24 cellular contexts compared by ENCODE assay signal in the genomic region with DNA sequence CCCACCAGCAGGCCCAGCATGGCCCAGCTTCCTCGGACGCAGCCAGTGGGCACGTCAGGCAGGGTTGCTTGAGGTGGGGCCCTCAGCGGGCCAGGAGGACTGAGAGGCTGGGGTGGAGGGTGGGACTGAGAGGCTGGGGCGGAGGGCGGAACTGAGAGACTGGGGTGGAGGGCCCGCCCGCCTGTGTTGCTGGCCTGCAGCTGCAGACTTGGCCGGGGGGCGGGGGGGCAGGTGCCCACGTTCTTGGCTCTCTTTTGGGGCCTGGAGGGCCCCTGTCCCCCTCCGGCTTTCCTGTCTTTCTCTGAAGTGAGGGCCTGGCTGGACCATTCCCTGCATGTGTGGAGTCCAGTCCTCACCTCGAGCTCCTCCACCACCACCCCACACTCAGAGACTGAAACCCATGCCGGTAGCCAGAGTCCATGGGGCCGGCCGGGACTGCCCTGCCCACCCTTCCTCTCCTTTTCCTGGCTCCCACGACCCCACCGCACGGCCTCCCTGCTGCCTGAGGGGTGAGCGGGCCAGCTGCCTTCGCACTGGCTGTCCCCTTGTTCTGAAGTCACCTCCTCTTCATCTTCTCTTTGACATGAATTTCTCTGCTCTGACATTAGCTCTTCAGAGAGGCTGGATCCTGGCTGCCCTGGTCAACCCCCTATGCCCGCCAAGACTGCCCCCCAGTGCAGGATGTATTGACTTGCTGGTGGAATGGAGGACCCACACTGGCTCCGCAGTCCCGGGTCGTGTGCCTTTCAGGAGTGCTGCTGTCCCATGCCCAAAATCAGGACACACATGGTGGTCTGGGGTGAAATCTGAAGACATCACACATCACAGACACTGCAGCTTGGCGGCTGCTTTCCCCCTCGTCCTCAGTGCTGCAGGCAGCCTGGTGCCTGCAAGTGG. TPM values are rescaled to one million over a fixed set of nuclear protein-coding genes. Genes with fewer than 3 reads are reported as not detected.
DNase-seq lines count a peak whose midpoint lies in the region; ATAC-seq and TF ChIP-seq lines count a peak whose summit lies in the region.
"Had no signal": no experiment of that assay in that cellular context is flagged by ENCODE, and none has a peak within 500 bp of the region (broad histone marks: within the 10 kb centered on the region; RNA-seq: fewer than 3 reads in every experiment).

No MANE protein-coding gene starts in this region.

- H3K9ac ChIP-seq in H9 (ENCODE audit: extremely low read depth, insufficient read length, low read length), result no peak overlapping the region

- H3K4me1 ChIP-seq in H9 (ENCODE audit: insufficient read depth, low read length) (no peaks in the 10 kb centered on the region), sigmoid colon (peaks cover 0 to 7% (median 3%) of the 10 kb centered on the region in 4 donors)
- H3K4me1 ChIP-seq: heart right ventricle, prostate gland had no signal

- no peak overlapping the region for H3T11ph ChIP-seq in H9 (ENCODE audit: low read length)

- intact Hi-C loops in sigmoid colon (cut with DNase I), result no loop called here

- no peak overlapping the region for H2BK15ac ChIP-seq in H9 (ENCODE audit: low read depth, low read length)

- H2BK120ac ChIP-seq in H9 (ENCODE audit: low read depth, low read length, poor library complexity, severe bottlenecking), result no peak overlapping the region

- H3K27ac Mint-ChIP-seq in H9 (peak overlapping the region in 2 of 3 experiments; percentile 25 to 83; a peak in 2 of 7 replicates), glutamatergic neuron (ENCODE audit: unreplicated experiment) (no peak overlapping the region)
- H3K27ac Mint-ChIP-seq: nephron had no signal

- TF ChIP-seq CTCF in H9 (conservative IDR thresholded peaks at IDR 0.05) (no peak), glutamatergic neuron (IDR thresholded peaks at IDR 0.05; ENCODE audit: partially characterized antibody, unreplicated experiment) (no peak), sigmoid colon (IDR thresholded peaks at IDR 0.05) (no peak), brain microvascular endothelial cell (IDR thresholded peaks at IDR 0.05; ENCODE audit: low read depth, low read length, missing control alignments) (no peak)

- no peaks in the 10 kb centered on the region for H3K79me1 ChIP-seq in H9 (ENCODE audit: insufficient read depth, low read depth, low read length, poor library complexity, severe bottlenecking)

- no peak overlapping the region for H2AFZ ChIP-seq in H9 (ENCODE audit: low read length)
- H2AFZ ChIP-seq: PC-9 had no signal

- peaks cover 10% of the 10 kb centered on the region; the same call in 1 of the 2 replicates for H3K27me3 ChIP-seq in H9 (ENCODE audit: insufficient read depth, low read length)
- peaks cover 25 to 97% (median 61%) of the 10 kb centered on the region in 3 donors for H3K27me3 ChIP-seq in sigmoid colon
- peaks cover 20% of the 10 kb centered on the region for H3K27me3 ChIP-seq in brain microvascular endothelial cell (replicated peaks)

- H3K4me3 ChIP-seq in sigmoid colon (no peak overlapping the region), brain microvascular endothelial cell (ENCODE audit: low read depth, low read length) (no peak overlapping the region)
- H3K4me3 ChIP-seq: heart right ventricle, PC-9, prostate gland, uterus had no signal

- DNase-seq in activated T-cell treated with anti-CD3 and anti-CD28 coated beads, Interleukin-2, amount 50 U/mL, for 1 hour, result peak; percentile 10
- DNase-seq in activated T-cell treated with anti-CD3 and anti-CD28 coated beads, Interleukin-2, amount 50 U/mL, for 4 hours, result no peak
- peak; percentile 30 for DNase-seq in H9
- DNase-seq in glutamatergic neuron, result peak; percentile 18
- peak; percentile 40 for DNase-seq in sigmoid colon
- DNase-seq in erythroblast (lab: John Stamatoyannopoulos, UW), result no peak
- DNase-seq in NCI-H1930 (lab: John Stamatoyannopoulos, UW), result no peak
- no peak for DNase-seq in brain microvascular endothelial cell
- DNase-seq: ACHN; cerebellar nuclear complex; DMS 273 treated with DMSO at 0.1 percent for 48 hours; HCEC 1CT; heart right ventricle; NCI-H1694 treated with DMSO at 0.1 percent for 48 hours; PC-9; stimulated activated CD4-positive, alpha-beta T cell treated with anti-CD3 and anti-CD28 coated beads, Interleukin-4, amount 100 ng/mL, for 4 hours had no signal

- H3K79me2 ChIP-seq in H9 (ENCODE audit: insufficient read depth, low read length), result no peaks in the 10 kb centered on the region

- peaks cover 4% of the 10 kb centered on the region for H3K4me1 Mint-ChIP-seq in activated T-cell treated with anti-CD3 and anti-CD28 coated beads, Interleukin-2, amount 50 U/mL, for 4 hours (ENCODE audit: low read depth)
- H3K4me1 Mint-ChIP-seq in H9, result peaks cover 0 to 2% of the 10 kb centered on the region in 2 experiments; a peak in 1 of 4 replicates
- H3K4me1 Mint-ChIP-seq in glutamatergic neuron (ENCODE audit: low read depth, unreplicated experiment), result peaks cover 7% of the 10 kb centered on the region
- H3K4me1 Mint-ChIP-seq: nephron had no signal

- no peaks in the 10 kb centered on the region for H4K20me1 ChIP-seq in H9 (ENCODE audit: control insufficient read depth, insufficient read depth, insufficient read length)

- no peak overlapping the region for H3K18ac ChIP-seq in H9 (ENCODE audit: insufficient read length, low read depth, low read length)

- no peak overlapping the region for H2AK5ac ChIP-seq in H9 (ENCODE audit: insufficient read length, low read length)

- peaks cover 67% of the 10 kb centered on the region for H3K27me3 Mint-ChIP-seq in activated T-cell treated with anti-CD3 and anti-CD28 coated beads, Interleukin-2, amount 50 U/mL, for 4 hours (ENCODE audit: low read depth)
- H3K27me3 Mint-ChIP-seq in H9 (ENCODE audit: low read depth) (peaks cover 28% of the 10 kb centered on the region), glutamatergic neuron (ENCODE audit: unreplicated experiment) (peaks cover 21% of the 10 kb centered on the region)

- H2BK5ac ChIP-seq in H9 (ENCODE audit: insufficient read length, low read length), result no peak overlapping the region

- WGBS in H9 (ENCODE audit: extremely low coverage, insufficient read length, low lambda C conversion rate), result no CpG with 5 or more reads among the region's 27 CpGs
- 62 to 68% methylated on average over 27 of the region's 27 CpGs for WGBS in sigmoid colon, 2 donors

- H3K23me2 ChIP-seq in H9 (ENCODE audit: insufficient read length, low read depth, low read length, poor library complexity, severe bottlenecking), result peaks cover 2% of the 10 kb centered on the region

- no peak for TF ChIP-seq POLR2A in sigmoid colon (IDR thresholded peaks at IDR 0.05)
- TF ChIP-seq POLR2A in erythroblast (IDR thresholded peaks at IDR 0.05; ENCODE audit: low read length), result no peak

- H3K36me3 Mint-ChIP-seq in activated T-cell treated with anti-CD3 and anti-CD28 coated beads, Interleukin-2, amount 50 U/mL, for 4 hours (ENCODE audit: insufficient read depth), result no peaks in the 10 kb centered on the region
- H3K36me3 Mint-ChIP-seq in H9 (ENCODE audit: insufficient read depth in 1 of 3, low read depth in 3 of 3), result no peaks in the 10 kb centered on the region; a peak in 1 of 7 replicates
- H3K36me3 Mint-ChIP-seq in glutamatergic neuron (ENCODE audit: unreplicated experiment), result no peaks in the 10 kb centered on the region

- H3K9me3 Mint-ChIP-seq in activated T-cell treated with anti-CD3 and anti-CD28 coated beads, Interleukin-2, amount 50 U/mL, for 4 hours, result no peaks in the 10 kb centered on the region
- H3K9me3 Mint-ChIP-seq in H9, result no peaks in the 10 kb centered on the region; a peak in 1 of 5 replicates
- H3K9me3 Mint-ChIP-seq in glutamatergic neuron (ENCODE audit: unreplicated experiment), result peaks cover 15% of the 10 kb centered on the region

- H3K27ac ChIP-seq in H9 (ENCODE audit: insufficient read length, low read depth, low read length) (no peak overlapping the region), sigmoid colon (no peak overlapping the region), brain microvascular endothelial cell (no peak overlapping the region)
- H3K27ac ChIP-seq: C4-2B, heart right ventricle, PC-9, prostate gland, uterus had no signal

- no peaks in the 10 kb centered on the region for H3K36me3 ChIP-seq in sigmoid colon
- no peaks in the 10 kb centered on the region for H3K36me3 ChIP-seq in brain microvascular endothelial cell (replicated peaks)
- H3K36me3 ChIP-seq: heart right ventricle, prostate gland, uterus had no signal

- in situ Hi-C loops in brain microvascular endothelial cell (cut with HindIII; ENCODE audit: low pct_ligation_motif_present, low sequenced_read_pairs), result no loop called here

- H3K4me3 Mint-ChIP-seq in activated T-cell treated with anti-CD3 and anti-CD28 coated beads, Interleukin-2, amount 50 U/mL, for 4 hours, result no peak overlapping the region
- no peak overlapping the region for H3K4me3 Mint-ChIP-seq in H9
- no peak overlapping the region for H3K4me3 Mint-ChIP-seq in glutamatergic neuron (ENCODE audit: unreplicated experiment)
- H3K4me3 Mint-ChIP-seq: nephron had no signal

- H3K9me3 ChIP-seq in H9 (ENCODE audit: control insufficient read depth, low read depth, low read length) (no peaks in the 10 kb centered on the region), sigmoid colon (no peaks in the 10 kb centered on the region)
- H3K9me3 ChIP-seq: heart right ventricle, prostate gland, uterus had no signal

- H2BK20ac ChIP-seq in H9 (ENCODE audit: low read depth, low read length, poor library complexity, severe bottlenecking), result no peak overlapping the region

- no peak for ATAC-seq in activated T-cell treated with anti-CD3 and anti-CD28 coated beads, Interleukin-2, amount 50 U/mL, for 4 hours
- ATAC-seq: activated CD4-positive, CD25-positive, alpha-beta regulatory T cell treated with anti-CD3 and anti-CD28 coated beads, Interleukin-2, amount 50 U/mL, for 24 hours had no signal

- no peak overlapping the region for H2BK12ac ChIP-seq in H9 (ENCODE audit: insufficient read length, low read depth, low read length)

- H3K56ac ChIP-seq in H9 (ENCODE audit: insufficient read length, low read depth, low read length), result no peak overlapping the region

- H4K8ac ChIP-seq in H9 (replicated peaks; ENCODE audit: insufficient read length, low read depth, low read length), result no peak overlapping the region

- H3K23ac ChIP-seq in H9 (ENCODE audit: insufficient read length, low read depth, low read length), result no peak overlapping the region

- H3K4me2 ChIP-seq in H9 (ENCODE audit: insufficient read depth, insufficient read length, low read length), result no peak overlapping the region
- H3K4me2 ChIP-seq: PC-9 had no signal

- no peak overlapping the region for H3K4ac ChIP-seq in H9 (ENCODE audit: low read depth, low read length)

- no peak overlapping the region for H3K14ac ChIP-seq in H9 (ENCODE audit: insufficient read depth, low read length)

- no peak overlapping the region for H4K91ac ChIP-seq in H9 (ENCODE audit: insufficient read length, low read depth, low read length)

- no peak for TF ChIP-seq EP300 in sigmoid colon (IDR thresholded peaks at IDR 0.05)

- H4K5ac ChIP-seq in H9 (ENCODE audit: insufficient read length, low read depth, low read length), result no peak overlapping the region

RNA-seq across cellular contexts. Expression of a gene that starts 10.1 kb away (rescaled TPM):
- not detected for total RNA-seq in activated T-cell treated with anti-CD3 and anti-CD28 coated beads, Interleukin-2, amount 50 U/mL, for 4 hours
- total RNA-seq in H9 (2021), result not detected in 2 replicates
- total RNA-seq in glutamatergic neuron (ENCODE audit: unreplicated experiment), result not detected
- total RNA-seq in sigmoid colon, result not detected
- polyA plus RNA-seq in sigmoid colon, result not detected
- total RNA-seq: aorta, heart right ventricle, MCF 10A, PC-9, prostate gland, subcutaneous adipose tissue, uterus had no signal
- polyA plus RNA-seq: aorta, heart right ventricle had no signal

Comparison
In these comparisons a context has a peak if more than half of its experiments do, and no peak if none do; other contexts are left out.
1. DNase-seq: peak in activated T-cell treated with anti-CD3 and anti-CD28 coated beads, Interleukin-2, amount 50 U/mL, for 1 hour (single experiment), H9 (single experiment), glutamatergic neuron (single experiment) and sigmoid colon (single experiment); none in activated T-cell treated with anti-CD3 and anti-CD28 coated beads, Interleukin-2, amount 50 U/mL, for 4 hours (single experiment), erythroblast (0 of 2), NCI-H1930 (0 of 2) and brain microvascular endothelial cell (single experiment).